20 cellular contexts compared by ENCODE assay signal in the genomic region with DNA sequence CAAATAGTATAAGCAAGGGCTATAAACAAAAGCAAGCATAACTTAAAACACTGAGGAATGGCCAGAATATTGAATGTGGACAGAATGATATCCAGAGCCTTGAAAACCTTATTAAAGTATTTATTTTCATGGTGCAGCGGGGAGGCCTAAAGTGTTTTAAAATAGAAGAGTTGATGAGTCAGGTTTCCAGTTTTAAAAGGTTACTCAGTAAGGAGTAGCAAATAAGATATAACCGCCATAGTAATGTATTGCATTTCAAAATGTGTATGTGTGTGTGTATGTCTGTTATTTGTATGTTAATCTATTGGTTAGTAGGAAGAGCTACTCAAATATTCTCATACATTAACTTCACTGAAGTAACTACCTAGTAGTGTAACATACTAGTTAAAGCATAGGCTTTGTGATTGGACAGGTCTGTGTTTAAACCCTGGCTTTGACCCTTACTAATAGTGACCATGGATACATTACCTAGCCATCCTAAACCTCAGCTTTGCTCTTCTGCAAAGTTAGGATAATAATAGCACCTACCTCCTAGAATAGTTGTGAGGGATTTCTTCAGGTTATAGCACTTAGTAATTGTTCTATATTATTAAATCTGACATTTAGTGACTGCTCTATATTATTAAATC. TPM values are rescaled to one million over a fixed set of nuclear protein-coding genes. Genes with fewer than 3 reads are reported as not detected.
A peak's percentile ranks its signal among the peaks of the same experiment; 100 is the strongest.
DNase-seq lines count a peak whose midpoint lies in the region; ATAC-seq and TF ChIP-seq lines count a peak whose summit lies in the region.
"Had no signal": no experiment of that assay in that cellular context is flagged by ENCODE, and none has a peak within 500 bp of the region (broad histone marks: within the 10 kb centered on the region; RNA-seq: fewer than 3 reads in every experiment).

No MANE protein-coding gene starts in this region.

- H3K9ac ChIP-seq in PC-3 (ENCODE audit: low read length) (no peak overlapping the region), skeletal muscle tissue (ENCODE audit: low read depth in 1 of 3, low read length in 3 of 3) (peak overlapping the region; percentile 38 to 70 (median 62))

- POLR2A ChIA-PET in PC-3 (lab: Charles Lee; ENCODE audit: unreplicated experiment) = no interaction called here

- intact Hi-C loops in left ventricle myocardium inferior (cut with micrococcal nuclease) (no loop called here), left cardiac atrium (cut with DNase I) (no loop called here), PC-3 (cut with micrococcal nuclease) (no loop called here)

- no peaks in the 10 kb centered on the region for H3K9me3 ChIP-seq in left ventricle myocardium inferior (replicated peaks)
- H3K9me3 ChIP-seq in PC-3 (ENCODE audit: low read length) = no peaks in the 10 kb centered on the region
- no peaks in the 10 kb centered on the region for H3K9me3 ChIP-seq in skeletal muscle tissue (ENCODE audit: control insufficient read depth in 3 of 3, low read length in 3 of 3)

- DNase-seq in left ventricle myocardium inferior (no peak), left cardiac atrium (no peak), PC-3 (no peak), myocyte (ENCODE audit: low read depth) (peak; percentile 30), GM20000 (ENCODE audit: low spot score) (no peak)
- no peak for DNase-seq in activated naive CD4-positive, alpha-beta T cell treated with anti-CD3 and anti-CD28 coated beads, Interleukin-2, amount 50 U/mL, for 16 hours
- DNase-seq: EL, GF-D8, KBM-7, NCI-H1092 treated with DMSO at 0.1 percent for 48 hours, NCI-H1694, NCI-H2081 treated with DMSO at 0.1 percent for 48 hours, NCI-H2171 treated with DMSO at 0.1 percent for 48 hours, NCI-H446, NCI-H526, RPMI8226, SIG-M5 had no signal

- H3K4me2 ChIP-seq in PC-3 (ENCODE audit: low read length) = no peak overlapping the region

- H3K27ac ChIP-seq in left ventricle myocardium inferior (replicated peaks) (peak overlapping the region; percentile 11), PC-3 (ENCODE audit: low read length) (no peak overlapping the region), skeletal muscle tissue (ENCODE audit: low read depth, low read length) (peak overlapping the region; percentile 89)
- H3K27ac ChIP-seq: C4-2B had no signal

- no peak overlapping the region for H2AFZ ChIP-seq in PC-3 (ENCODE audit: low read length)

- H3K36me3 ChIP-seq in left ventricle myocardium inferior (peaks cover 95% of the 10 kb centered on the region), PC-3 (ENCODE audit: low read depth, low read length) (peaks cover 11% of the 10 kb centered on the region), skeletal muscle tissue (ENCODE audit: control insufficient read depth in 3 of 3, insufficient read depth in 3 of 3, low read length in 3 of 3) (peaks cover 39 to 55% (median 52%) of the 10 kb centered on the region in 3 donors)

- no TSS peak for BruUV-seq in PC-3 (replicated peaks; lab: Mats Ljungman, UMichigan)

- TF ChIP-seq CTCF in left ventricle myocardium inferior (IDR thresholded peaks at IDR 0.05; ENCODE audit: borderline replicate concordance) (no peak), PC-3 (conservative IDR thresholded peaks at IDR 0.05; ENCODE audit: low read depth, low read length) (no peak), GM20000 (IDR thresholded peaks at IDR 0.05; ENCODE audit: extremely low read depth, missing control alignments) (no peak)

- no peaks in the 10 kb centered on the region for H3K9me2 ChIP-seq in PC-3 (replicated peaks; ENCODE audit: low read length)

- H3K4me1 ChIP-seq in left ventricle myocardium inferior (peaks cover 16% of the 10 kb centered on the region), PC-3 (ENCODE audit: insufficient read depth, low read length) (peaks cover 2% of the 10 kb centered on the region; the same call in 1 of the 2 replicates), skeletal muscle tissue (ENCODE audit: control insufficient read depth in 3 of 3, insufficient read depth in 3 of 3, low read length in 3 of 3) (peaks cover 20 to 34% (median 23%) of the 10 kb centered on the region in 3 donors)

- H4K20me1 ChIP-seq in PC-3 (ENCODE audit: low read length) = no peaks in the 10 kb centered on the region

- no peak overlapping the region for H3K4me3 ChIP-seq in left ventricle myocardium inferior
- H3K4me3 ChIP-seq in PC-3 (ENCODE audit: low read length) = no peak overlapping the region
- H3K4me3 ChIP-seq in skeletal muscle tissue (ENCODE audit: low read length in 3 of 3) = peak overlapping the region; percentile 8 to 43 (median 36)

- ATAC-seq in left cardiac atrium = no peak
- ATAC-seq in PC-3 = peak; percentile 24; the same call in 1 of the 2 replicates
- ATAC-seq in activated CD4-positive, CD25-positive, alpha-beta regulatory T cell treated with anti-CD3 and anti-CD28 coated beads, Interleukin-2, amount 50 U/mL, for 24 hours = no peak

- CTCF ChIA-PET in PC-3 (lab: Charles Lee) = no interaction called here

- H3K27me3 ChIP-seq in left ventricle myocardium inferior (ENCODE audit: low read depth) = no peaks in the 10 kb centered on the region
- H3K27me3 ChIP-seq in PC-3 (ENCODE audit: low read length) = no peaks in the 10 kb centered on the region
- H3K27me3 ChIP-seq in skeletal muscle tissue (ENCODE audit: control insufficient read depth in 3 of 3, insufficient read depth in 3 of 3, low read length in 3 of 3) = no peaks in the 10 kb centered on the region

- no peaks in the 10 kb centered on the region for H3F3A ChIP-seq in PC-3 (ENCODE audit: low read length, unreplicated experiment)

- H3K79me2 ChIP-seq in PC-3 (ENCODE audit: low read length) = no peaks in the 10 kb centered on the region

RNA-seq across cellular contexts. Expression of gene CUTC, which starts 16.9 kb away (rescaled TPM):
- 41.0 TPM for total RNA-seq in left ventricle myocardium inferior
- 10 to 100 TPM; 18.9 to 23.4 TPM for total RNA-seq in left cardiac atrium
- total RNA-seq in PC-3 (2014; rRNA removed) = 10.2 and 14.5 TPM in 2 replicates
- 28.1 and 32.7 TPM in 2 replicates for total RNA-seq in myocyte
- polyA plus RNA-seq in myocyte (2012) = 24.5 TPM
- 19.3 TPM for total RNA-seq in skeletal muscle tissue

RNA-seq across cellular contexts. Expression of gene COX15, which starts 17.0 kb away (rescaled TPM):
- total RNA-seq in left ventricle myocardium inferior (39.6 TPM), left cardiac atrium (10 to 100 TPM; 22.7 to 23.3 TPM), PC-3 (2014; rRNA removed) (16.6 and 24.6 TPM in 2 replicates), myocyte (40.1 and 40.2 TPM in 2 replicates), skeletal muscle tissue (30.3 TPM)
- 26.9 TPM for polyA plus RNA-seq in myocyte (2012)

RNA-seq across cellular contexts. Expression of gene ABCC2, which starts 33.5 kb away (rescaled TPM):
- total RNA-seq in left ventricle myocardium inferior (0.22 TPM), left cardiac atrium (under 1 TPM; 0.53 to 0.94 TPM), PC-3 (2014; rRNA removed) (0.35 and 2.4 TPM in 2 replicates), myocyte (0.05 and 0.32 TPM in 2 replicates), skeletal muscle tissue (1.6 TPM)
- polyA plus RNA-seq in myocyte (2012) = 0.14 TPM

Comparison
In these comparisons a context has a peak if more than half of its experiments do, and no peak if none do; other contexts are left out.
1. H3K4me3 ChIP-seq: peak in skeletal muscle tissue (3 of 3); none in left ventricle myocardium inferior (single experiment) and PC-3 (single experiment).